In genomic region chr14:36823651-36824050, GRCh38 we compare ENCODE assay signal across 3 cellular contexts.
"Had no signal": no experiment of that assay in that cellular context is flagged by ENCODE, and none has a peak within 500 bp of the region (broad histone marks: within the 10 kb centered on the region; RNA-seq: fewer than 3 reads in every experiment).

No MANE protein-coding gene starts in this region.

- DNase-seq: GDM1, GF-D8 had no signal

- H3K4me3 ChIP-seq: GM12878 had no signal
